Comparison of ENCODE assay signal across 8 cellular contexts in the genomic region with DNA sequence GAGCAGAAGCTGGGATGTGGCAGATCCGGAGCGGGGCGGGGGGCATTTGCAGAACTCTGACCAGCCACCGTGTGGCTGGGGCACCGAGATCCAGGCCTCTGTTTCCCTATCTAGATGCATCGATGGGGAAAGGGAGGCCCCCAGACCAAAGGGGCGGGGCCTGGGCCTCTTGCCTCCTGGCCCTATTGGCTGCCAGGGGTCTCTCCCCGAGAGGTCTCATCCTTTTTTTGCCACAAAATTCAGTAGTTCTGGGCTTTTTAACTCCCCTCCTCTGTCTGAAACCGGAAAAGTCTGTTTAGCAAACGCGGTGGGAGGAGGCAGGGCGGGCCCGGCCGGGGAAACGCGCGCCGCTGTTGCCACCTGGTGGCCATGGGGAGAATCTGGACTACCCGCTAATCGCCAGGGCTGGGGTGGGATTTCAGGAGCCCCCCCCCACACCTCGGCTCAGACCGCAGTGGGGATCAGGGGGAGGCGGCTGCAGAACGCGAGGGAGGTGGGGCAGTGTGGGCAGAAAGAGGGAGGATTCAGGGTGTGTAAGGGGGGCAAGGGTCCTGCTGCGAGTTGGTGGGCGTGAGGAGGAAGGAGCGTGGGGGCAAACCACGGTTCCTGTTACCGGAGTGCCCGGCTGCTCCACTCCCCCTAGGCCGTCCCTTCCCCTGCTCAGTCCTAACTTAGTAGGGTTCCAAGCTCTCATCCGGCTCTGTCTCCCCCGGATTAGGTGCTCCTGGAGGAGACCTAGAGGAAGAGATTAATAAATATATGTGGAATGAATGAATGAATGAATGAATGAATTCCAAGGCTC. TPM values are rescaled to one million over a fixed set of nuclear protein-coding genes. Genes with fewer than 3 reads are reported as not detected.
DNase-seq lines count a peak whose midpoint lies in the region; ATAC-seq and TF ChIP-seq lines count a peak whose summit lies in the region.

No MANE protein-coding gene starts in this region.

- no peaks in the 10 kb centered on the region for H3K9me3 Mint-ChIP-seq in activated T-helper 17 cell treated with anti-CD3 and anti-CD28 coated beads, Interleukin-2, amount 50 U/mL, for 72 hours
- H3K9me3 Mint-ChIP-seq in natural killer cell treated with Interleukin-12 subunit alpha and Interleukin-12 subunit beta and Interleukin-15 and Interleukin-18, amount 100 ng/mL, for 72 hours: no peaks in the 10 kb centered on the region
- H3K9me3 Mint-ChIP-seq in stimulated activated memory B cell treated with anti-CD40 and anti-IgM and Interleukin-4, amounts not matched to agents 10 μg/mL and 1 μg/mL and 100 μg/mL, for 72 hours: no peaks in the 10 kb centered on the region

- peak; percentile 73 for DNase-seq in EL
- peak; percentile 92 for DNase-seq in KBM-7
- peak; percentile 71 for DNase-seq in RPMI7951 (ENCODE audit: low read depth)
- DNase-seq in fibroblast of the aortic adventitia (ENCODE audit: low read depth): peak; percentile 72
- peak; percentile 85 for DNase-seq in natural killer cell treated with Interleukin-12 subunit alpha and Interleukin-12 subunit beta and Interleukin-15 and Interleukin-18, amount 100 ng/mL, for 72 hours (ENCODE audit: low spot score)

- TF ChIP-seq CTCF in fibroblast of the aortic adventitia (IDR thresholded peaks at IDR 0.05; ENCODE audit: insufficient read depth, low read length): peak; percentile 88

- in situ Hi-C loops in KBM-7 (cut with MboI; ENCODE audit: low pct_unique_long_range_greater_than_20kb, low sequenced_read_pairs): no loop called here

- H3K36me3 Mint-ChIP-seq in activated T-helper 17 cell treated with anti-CD3 and anti-CD28 coated beads, Interleukin-2, amount 50 U/mL, for 72 hours (ENCODE audit: low read depth): peaks cover 33% of the 10 kb centered on the region
- no peaks in the 10 kb centered on the region for H3K36me3 Mint-ChIP-seq in natural killer cell treated with Interleukin-12 subunit alpha and Interleukin-12 subunit beta and Interleukin-15 and Interleukin-18, amount 100 ng/mL, for 72 hours
- peaks cover 26% of the 10 kb centered on the region for H3K36me3 Mint-ChIP-seq in stimulated activated memory B cell treated with anti-CD40 and anti-IgM and Interleukin-4, amounts not matched to agents 10 μg/mL and 1 μg/mL and 100 μg/mL, for 72 hours

- peak; percentile 93 for ATAC-seq in activated T-helper 17 cell treated with anti-CD3 and anti-CD28 coated beads, Interleukin-2, amount 50 U/mL, for 72 hours (replicated peaks)
- ATAC-seq in natural killer cell treated with Interleukin-12 subunit alpha and Interleukin-12 subunit beta and Interleukin-15 and Interleukin-18, amount 100 ng/mL, for 72 hours: peak; percentile 88 to 94
- peak; percentile 90 for ATAC-seq in stimulated activated memory B cell treated with anti-CD40 and anti-IgM and Interleukin-4, amounts not matched to agents 10 μg/mL and 1 μg/mL and 100 μg/mL, for 72 hours
- ATAC-seq in HG03159 (IDR thresholded peaks at IDR 0.05; ENCODE audit: unreplicated experiment): no peak

- peak overlapping the region; percentile 28 for H3K4me3 ChIP-seq in fibroblast of the aortic adventitia (ENCODE audit: low read depth, low read length)

- no peaks in the 10 kb centered on the region for H3K27me3 Mint-ChIP-seq in activated T-helper 17 cell treated with anti-CD3 and anti-CD28 coated beads, Interleukin-2, amount 50 U/mL, for 72 hours
- H3K27me3 Mint-ChIP-seq in natural killer cell treated with Interleukin-12 subunit alpha and Interleukin-12 subunit beta and Interleukin-15 and Interleukin-18, amount 100 ng/mL, for 72 hours: no peaks in the 10 kb centered on the region
- H3K27me3 Mint-ChIP-seq in stimulated activated memory B cell treated with anti-CD40 and anti-IgM and Interleukin-4, amounts not matched to agents 10 μg/mL and 1 μg/mL and 100 μg/mL, for 72 hours: no peaks in the 10 kb centered on the region

- peak overlapping the region; percentile 78 for H3K27ac Mint-ChIP-seq in activated T-helper 17 cell treated with anti-CD3 and anti-CD28 coated beads, Interleukin-2, amount 50 U/mL, for 72 hours
- peak overlapping the region; percentile 61 to 83 for H3K27ac Mint-ChIP-seq in natural killer cell treated with Interleukin-12 subunit alpha and Interleukin-12 subunit beta and Interleukin-15 and Interleukin-18, amount 100 ng/mL, for 72 hours
- peak overlapping the region; percentile 59 for H3K27ac Mint-ChIP-seq in stimulated activated memory B cell treated with anti-CD40 and anti-IgM and Interleukin-4, amounts not matched to agents 10 μg/mL and 1 μg/mL and 100 μg/mL, for 72 hours

- H3K4me1 Mint-ChIP-seq in activated T-helper 17 cell treated with anti-CD3 and anti-CD28 coated beads, Interleukin-2, amount 50 U/mL, for 72 hours: no peaks in the 10 kb centered on the region
- peaks cover 8 to 14% of the 10 kb centered on the region in 2 donors for H3K4me1 Mint-ChIP-seq in natural killer cell treated with Interleukin-12 subunit alpha and Interleukin-12 subunit beta and Interleukin-15 and Interleukin-18, amount 100 ng/mL, for 72 hours (ENCODE audit: low read depth in 2 of 2)
- H3K4me1 Mint-ChIP-seq in stimulated activated memory B cell treated with anti-CD40 and anti-IgM and Interleukin-4, amounts not matched to agents 10 μg/mL and 1 μg/mL and 100 μg/mL, for 72 hours: peaks cover 12% of the 10 kb centered on the region

- peak overlapping the region; percentile 60 for H3K4me3 Mint-ChIP-seq in activated T-helper 17 cell treated with anti-CD3 and anti-CD28 coated beads, Interleukin-2, amount 50 U/mL, for 72 hours
- H3K4me3 Mint-ChIP-seq in natural killer cell treated with Interleukin-12 subunit alpha and Interleukin-12 subunit beta and Interleukin-15 and Interleukin-18, amount 100 ng/mL, for 72 hours: peak overlapping the region; percentile 42
- H3K4me3 Mint-ChIP-seq in stimulated activated memory B cell treated with anti-CD40 and anti-IgM and Interleukin-4, amounts not matched to agents 10 μg/mL and 1 μg/mL and 100 μg/mL, for 72 hours: peak overlapping the region; percentile 43

RNA-seq across cellular contexts. Expression of a gene that starts 28.3 kb away (rescaled TPM):
- total RNA-seq in RPMI7951 (2014; rRNA removed; shearing (Covaris generic)): 2.3 and 4.3 TPM in 2 replicates
- 10 to 100 TPM; 28.6 to 54.5 TPM for total RNA-seq in activated T-helper 17 cell treated with anti-CD3 and anti-CD28 coated beads, Interleukin-2, amount 50 U/mL, for 72 hours
- total RNA-seq in fibroblast of the aortic adventitia (ENCODE audit: low replicate concordance): not detected in 2 replicates
- total RNA-seq in natural killer cell treated with Interleukin-12 subunit alpha and Interleukin-12 subunit beta and Interleukin-15 and Interleukin-18, amount 100 ng/mL, for 72 hours: 100 to 1,000 TPM; 109 to 124 TPM

RNA-seq across cellular contexts. Expression of a gene that starts 39.2 kb away (rescaled TPM):
- total RNA-seq in RPMI7951 (2014; rRNA removed; shearing (Covaris generic)): 2.1 and 2.6 TPM in 2 replicates
- total RNA-seq in activated T-helper 17 cell treated with anti-CD3 and anti-CD28 coated beads, Interleukin-2, amount 50 U/mL, for 72 hours: 10 to 100 TPM; 23.5 to 46.6 TPM
- total RNA-seq in fibroblast of the aortic adventitia (ENCODE audit: low replicate concordance): 2.4 and 3.1 TPM in 2 replicates
- 10 to 100 TPM; 30.3 to 31.4 TPM for total RNA-seq in natural killer cell treated with Interleukin-12 subunit alpha and Interleukin-12 subunit beta and Interleukin-15 and Interleukin-18, amount 100 ng/mL, for 72 hours

RNA-seq across cellular contexts. Expression of a gene that starts 50.4 kb away (rescaled TPM):
- 8.8 and 11.3 TPM in 2 replicates for total RNA-seq in RPMI7951 (2014; rRNA removed; shearing (Covaris generic))
- 10 to 100 TPM; 32.0 to 98.0 TPM for total RNA-seq in activated T-helper 17 cell treated with anti-CD3 and anti-CD28 coated beads, Interleukin-2, amount 50 U/mL, for 72 hours
- total RNA-seq in fibroblast of the aortic adventitia (ENCODE audit: low replicate concordance): 4.2 and 8.0 TPM in 2 replicates
- 10 to 100 TPM; 34.0 to 34.8 TPM for total RNA-seq in natural killer cell treated with Interleukin-12 subunit alpha and Interleukin-12 subunit beta and Interleukin-15 and Interleukin-18, amount 100 ng/mL, for 72 hours
